Comparison of ENCODE assay signal across 1 cellular context in genomic region chr11:33258631-33259184, GRCh38.
TF ChIP-seq lines count a peak whose summit lies in the region.

No MANE protein-coding gene starts in this region.

TF ChIP-seq in HepG2, 621 proteins besides CTCF, POLR2A, EP300 and RAD21 (continued from another document):
- TF ChIP-seq MTF1 (CRISPR knock-in tag; IDR thresholded peaks at IDR 0.05) (no peak), CENPX (CRISPR knock-in tag; IDR thresholded peaks at IDR 0.05) (0 out of 2 replicates have a peak, but pooled peaks have one; percentile 10), DNMT1 (CRISPR knock-in tag; IDR thresholded peaks at IDR 0.05) (no peak), NAIF1 (CRISPR knock-in tag; IDR thresholded peaks at IDR 0.05; ENCODE audit: borderline replicate concordance) (peak; percentile 98), BCL6 (CRISPR knock-in tag; IDR thresholded peaks at IDR 0.05) (peak; percentile 63; the same call in 1 of the 2 replicates), FOXP1 (IDR thresholded peaks at IDR 0.05) (no peak), FOXP1 (CRISPR knock-in tag; IDR thresholded peaks at IDR 0.05) (no peak), SATB2 (CRISPR knock-in tag; IDR thresholded peaks at IDR 0.05) (no peak), ZNF749 (CRISPR knock-in tag; IDR thresholded peaks at IDR 0.05; ENCODE audit: borderline replicate concordance) (no peak), KAT7 (CRISPR knock-in tag; IDR thresholded peaks at IDR 0.05; ENCODE audit: borderline replicate concordance) (0 out of 2 replicates have a peak, but pooled peaks have one; percentile 1), ZNF20 (CRISPR knock-in tag; IDR thresholded peaks at IDR 0.05) (no peak), ATF7 (IDR thresholded peaks at IDR 0.05) (no peak), ATF7 (CRISPR knock-in tag; IDR thresholded peaks at IDR 0.05) (no peak), RARA (CRISPR knock-in tag; IDR thresholded peaks at IDR 0.05) (0 out of 2 replicates have a peak, but pooled peaks have one; percentile 9), ZNF205 (CRISPR knock-in tag; IDR thresholded peaks at IDR 0.05) (no peak), ZNF513 (CRISPR knock-in tag; conservative IDR thresholded peaks at IDR 0.05) (no peak; the same call in 1 of the 2 replicates), ZNF800 (CRISPR knock-in tag; IDR thresholded peaks at IDR 0.05) (peak; percentile 51; the same call in 1 of the 2 replicates), HOXA3 (CRISPR knock-in tag; IDR thresholded peaks at IDR 0.05) (no peak), FOXP4 (CRISPR knock-in tag; IDR thresholded peaks at IDR 0.05) (0 out of 2 replicates have a peak, but pooled peaks have one; percentile 3), EHMT2 (IDR thresholded peaks at IDR 0.05; ENCODE audit: borderline replicate concordance, low read depth, low read length) (no peak), CREB1 (IDR thresholded peaks at IDR 0.05) (no peak), CREB1 (CRISPR knock-in tag; IDR thresholded peaks at IDR 0.05) (0 out of 2 replicates have a peak, but pooled peaks have one; percentile 10), MNT (IDR thresholded peaks at IDR 0.05) (peak; percentile 1; the same call in 1 of the 2 replicates), KDM5A (IDR thresholded peaks at IDR 0.05; ENCODE audit: borderline replicate concordance, low read length) (0 out of 2 replicates have a peak, but pooled peaks have one; percentile 6), ZNF710 (CRISPR knock-in tag; IDR thresholded peaks at IDR 0.05; ENCODE audit: borderline replicate concordance) (no peak), FOXA1 (IDR thresholded peaks at IDR 0.05) (no peak), FOXA1 (CRISPR knock-in tag; IDR thresholded peaks at IDR 0.05) (0 out of 2 replicates have a peak, but pooled peaks have one; percentile 2), CHCHD3 (CRISPR knock-in tag; IDR thresholded peaks at IDR 0.05) (no peak), RNF2 (conservative IDR thresholded peaks at IDR 0.05; ENCODE audit: low read depth) (0 out of 2 replicates have a peak, but pooled peaks have one; percentile 4), CBX5 (CRISPR knock-in tag; IDR thresholded peaks at IDR 0.05; ENCODE audit: borderline replicate concordance) (no peak), HDAC1 (CRISPR knock-in tag; IDR thresholded peaks at IDR 0.05) (peak; percentile 8; the same call in 1 of the 2 replicates), SP1 (IDR thresholded peaks at IDR 0.05) (no peak), SP1 (CRISPR knock-in tag; IDR thresholded peaks at IDR 0.05) (no peak; the same call in 1 of the 2 replicates), ZNF253 (CRISPR knock-in tag; IDR thresholded peaks at IDR 0.05; ENCODE audit: borderline replicate concordance) (0 out of 2 replicates have a peak, but pooled peaks have one; percentile 8), ZSCAN5A (CRISPR knock-in tag; IDR thresholded peaks at IDR 0.05; ENCODE audit: borderline replicate concordance) (0 out of 2 replicates have a peak, but pooled peaks have one; percentile 3), HOXA5 (CRISPR knock-in tag; IDR thresholded peaks at IDR 0.05) (no peak), ZBTB46 (CRISPR knock-in tag; IDR thresholded peaks at IDR 0.05; ENCODE audit: borderline replicate concordance) (no peak), ZNF337 (CRISPR knock-in tag; IDR thresholded peaks at IDR 0.05; ENCODE audit: borderline replicate concordance, low read depth) (no peak), ZBTB20 (CRISPR knock-in tag; IDR thresholded peaks at IDR 0.05; ENCODE audit: borderline replicate concordance, low read depth) (no peak), ZNF326 (CRISPR knock-in tag; IDR thresholded peaks at IDR 0.05; ENCODE audit: borderline replicate concordance) (no peak)
